ENCODE assay signal across 3 cellular contexts in the genomic region with DNA sequence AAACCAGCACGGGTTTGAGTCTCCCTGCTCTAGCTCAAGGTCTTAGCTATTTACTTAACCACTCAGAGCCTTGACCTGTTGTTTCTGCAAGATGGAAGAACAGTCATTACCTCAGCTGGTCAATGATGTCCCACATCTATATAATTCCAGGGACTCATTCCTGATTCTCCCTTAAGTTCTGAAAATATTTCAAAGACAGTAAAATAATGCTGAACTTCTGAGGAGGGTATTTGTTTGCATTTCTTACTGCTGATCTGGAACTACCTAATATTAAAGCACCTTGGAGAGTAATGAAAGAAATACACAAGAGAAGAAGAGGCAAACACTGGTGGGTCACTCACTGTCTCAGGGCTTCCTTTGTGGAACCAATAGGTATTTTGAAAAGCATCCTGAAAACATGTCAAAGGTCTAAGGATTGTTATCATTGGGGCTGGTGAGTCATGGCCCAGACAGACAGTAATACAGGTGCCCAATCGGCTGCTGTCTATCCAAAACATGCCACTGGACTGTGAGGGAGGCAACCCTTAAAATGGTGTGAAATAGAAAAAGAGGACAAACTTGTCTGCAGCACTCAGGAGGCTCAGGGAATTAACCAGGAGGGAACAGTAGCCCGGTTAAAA.
TF ChIP-seq lines count a peak whose summit lies in the region.

No MANE protein-coding gene starts in this region.

TF ChIP-seq in HCT116, 20 proteins besides CTCF, POLR2A, EP300 and RAD21 (continues in another document):
- TF ChIP-seq, protein P1, sequence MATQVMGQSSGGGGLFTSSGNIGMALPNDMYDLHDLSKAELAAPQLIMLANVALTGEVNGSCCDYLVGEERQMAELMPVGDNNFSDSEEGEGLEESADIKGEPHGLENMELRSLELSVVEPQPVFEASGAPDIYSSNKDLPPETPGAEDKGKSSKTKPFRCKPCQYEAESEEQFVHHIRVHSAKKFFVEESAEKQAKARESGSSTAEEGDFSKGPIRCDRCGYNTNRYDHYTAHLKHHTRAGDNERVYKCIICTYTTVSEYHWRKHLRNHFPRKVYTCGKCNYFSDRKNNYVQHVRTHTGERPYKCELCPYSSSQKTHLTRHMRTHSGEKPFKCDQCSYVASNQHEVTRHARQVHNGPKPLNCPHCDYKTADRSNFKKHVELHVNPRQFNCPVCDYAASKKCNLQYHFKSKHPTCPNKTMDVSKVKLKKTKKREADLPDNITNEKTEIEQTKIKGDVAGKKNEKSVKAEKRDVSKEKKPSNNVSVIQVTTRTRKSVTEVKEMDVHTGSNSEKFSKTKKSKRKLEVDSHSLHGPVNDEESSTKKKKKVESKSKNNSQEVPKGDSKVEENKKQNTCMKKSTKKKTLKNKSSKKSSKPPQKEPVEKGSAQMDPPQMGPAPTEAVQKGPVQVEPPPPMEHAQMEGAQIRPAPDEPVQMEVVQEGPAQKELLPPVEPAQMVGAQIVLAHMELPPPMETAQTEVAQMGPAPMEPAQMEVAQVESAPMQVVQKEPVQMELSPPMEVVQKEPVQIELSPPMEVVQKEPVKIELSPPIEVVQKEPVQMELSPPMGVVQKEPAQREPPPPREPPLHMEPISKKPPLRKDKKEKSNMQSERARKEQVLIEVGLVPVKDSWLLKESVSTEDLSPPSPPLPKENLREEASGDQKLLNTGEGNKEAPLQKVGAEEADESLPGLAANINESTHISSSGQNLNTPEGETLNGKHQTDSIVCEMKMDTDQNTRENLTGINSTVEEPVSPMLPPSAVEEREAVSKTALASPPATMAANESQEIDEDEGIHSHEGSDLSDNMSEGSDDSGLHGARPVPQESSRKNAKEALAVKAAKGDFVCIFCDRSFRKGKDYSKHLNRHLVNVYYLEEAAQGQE (IDR thresholded peaks at IDR 0.05; ENCODE audit: low read depth) = no peak
- TF ChIP-seq FOSL1 (IDR thresholded peaks at IDR 0.05; ENCODE audit: low read depth) = no peak
- TF ChIP-seq SP1 (IDR thresholded peaks at IDR 0.05; ENCODE audit: low read depth) = no peak
- TF ChIP-seq POLR2AphosphoS5 (IDR thresholded peaks at IDR 0.05; ENCODE audit: low read depth, low read length) = no peak
- TF ChIP-seq, protein P2, sequence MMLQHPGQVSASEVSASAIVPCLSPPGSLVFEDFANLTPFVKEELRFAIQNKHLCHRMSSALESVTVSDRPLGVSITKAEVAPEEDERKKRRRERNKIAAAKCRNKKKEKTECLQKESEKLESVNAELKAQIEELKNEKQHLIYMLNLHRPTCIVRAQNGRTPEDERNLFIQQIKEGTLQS (IDR thresholded peaks at IDR 0.05) = no peak
- no peak for TF ChIP-seq CBX3 (IDR thresholded peaks at IDR 0.05; ENCODE audit: low read depth)
- TF ChIP-seq YY1 (IDR thresholded peaks at IDR 0.05; ENCODE audit: extremely low read depth, insufficient replicate concordance, low read depth, low read length) = no peak
- TF ChIP-seq TCF7L2 (IDR thresholded peaks at IDR 0.05; ENCODE audit: borderline replicate concordance, extremely low read depth, insufficient read depth, insufficient read length) = no peak
- TF ChIP-seq EZH2 (IDR thresholded peaks at IDR 0.05) = no peak
- no peak for TF ChIP-seq ZFX (IDR thresholded peaks at IDR 0.05)
- TF ChIP-seq, protein P3, sequence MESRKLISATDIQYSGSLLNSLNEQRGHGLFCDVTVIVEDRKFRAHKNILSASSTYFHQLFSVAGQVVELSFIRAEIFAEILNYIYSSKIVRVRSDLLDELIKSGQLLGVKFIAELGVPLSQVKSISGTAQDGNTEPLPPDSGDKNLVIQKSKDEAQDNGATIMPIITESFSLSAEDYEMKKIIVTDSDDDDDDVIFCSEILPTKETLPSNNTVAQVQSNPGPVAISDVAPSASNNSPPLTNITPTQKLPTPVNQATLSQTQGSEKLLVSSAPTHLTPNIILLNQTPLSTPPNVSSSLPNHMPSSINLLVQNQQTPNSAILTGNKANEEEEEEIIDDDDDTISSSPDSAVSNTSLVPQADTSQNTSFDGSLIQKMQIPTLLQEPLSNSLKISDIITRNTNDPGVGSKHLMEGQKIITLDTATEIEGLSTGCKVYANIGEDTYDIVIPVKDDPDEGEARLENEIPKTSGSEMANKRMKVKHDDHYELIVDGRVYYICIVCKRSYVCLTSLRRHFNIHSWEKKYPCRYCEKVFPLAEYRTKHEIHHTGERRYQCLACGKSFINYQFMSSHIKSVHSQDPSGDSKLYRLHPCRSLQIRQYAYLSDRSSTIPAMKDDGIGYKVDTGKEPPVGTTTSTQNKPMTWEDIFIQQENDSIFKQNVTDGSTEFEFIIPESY (IDR thresholded peaks at IDR 0.05; ENCODE audit: extremely low read depth, insufficient replicate concordance, low read length) = no peak
- no peak for TF ChIP-seq ZNF274 (IDR thresholded peaks at IDR 0.05; ENCODE audit: low read depth, low read length)
- TF ChIP-seq CEBPB (IDR thresholded peaks at IDR 0.05; ENCODE audit: low read depth) = no peak
- TF ChIP-seq EGR1 (IDR thresholded peaks at IDR 0.05; ENCODE audit: low read depth) = no peak
- TF ChIP-seq SRF (IDR thresholded peaks at IDR 0.05; ENCODE audit: low read depth) = no peak
- TF ChIP-seq EZH2phosphoT487 (IDR thresholded peaks at IDR 0.05; ENCODE audit: borderline replicate concordance) = no peak

TF ChIP-seq in K562, 482 proteins besides CTCF, POLR2A, EP300 and RAD21:
- TF ChIP-seq JUND (IDR thresholded peaks at IDR 0.05; ENCODE audit: borderline replicate concordance, low read depth, low read length) = peak; percentile 79
- peak; percentile 69; the same call in 1 of the 3 replicates for TF ChIP-seq JUND (tag; IDR thresholded peaks at IDR 0.05; ENCODE audit: borderline replicate concordance, low read depth, low read length)
- peak; percentile 36; the same call in 1 of the 2 replicates for TF ChIP-seq SMARCA4 (IDR thresholded peaks at IDR 0.05)
- TF ChIP-seq FOSL1 (tag; conservative IDR thresholded peaks at IDR 0.05) = peak; percentile 69
- TF ChIP-seq ZNF79 (CRISPR knock-in tag; IDR thresholded peaks at IDR 0.05; ENCODE audit: low read depth) = no peak
- 0 out of 2 replicates have a peak, but pooled peaks have one; percentile 13 for TF ChIP-seq DPF2 (IDR thresholded peaks at IDR 0.05)
- TF ChIP-seq JUN (IDR thresholded peaks at IDR 0.05; ENCODE audit: borderline replicate concordance, low read depth, low read length) = peak; percentile 54; the same call in 1 of the 2 replicates
- no peak for TF ChIP-seq JUN (CRISPR knock-in tag; IDR thresholded peaks at IDR 0.05; ENCODE audit: borderline replicate concordance)
- TF ChIP-seq GTF2F1 (IDR thresholded peaks at IDR 0.05; ENCODE audit: low read depth, low read length) = no peak
- 0 out of 2 replicates have a peak, but pooled peaks have one; percentile 22 for TF ChIP-seq SMAD4 (CRISPR knock-in tag; conservative IDR thresholded peaks at IDR 0.05)
- TF ChIP-seq, protein P2 (IDR thresholded peaks at IDR 0.05) = peak; percentile 67; the same call in 1 of the 2 replicates
- TF ChIP-seq, protein P2 (CRISPR knock-in tag; conservative IDR thresholded peaks at IDR 0.05) = no peak

TF ChIP-seq in HepG2, 621 proteins besides CTCF, POLR2A, EP300 and RAD21 (continues in another document):
- TF ChIP-seq THYN1 (CRISPR knock-in tag; IDR thresholded peaks at IDR 0.05; ENCODE audit: borderline replicate concordance, low read depth) (no peak), ATAD3A (CRISPR knock-in tag; IDR thresholded peaks at IDR 0.05) (no peak), NFE2L1 (CRISPR knock-in tag; IDR thresholded peaks at IDR 0.05; ENCODE audit: borderline replicate concordance) (no peak), MBD4 (IDR thresholded peaks at IDR 0.05; ENCODE audit: borderline replicate concordance, low read length) (no peak), ZBTB3 (CRISPR knock-in tag; IDR thresholded peaks at IDR 0.05; ENCODE audit: borderline replicate concordance, low read depth) (0 out of 2 replicates have a peak, but pooled peaks have one; percentile 75), NFYC (CRISPR knock-in tag; IDR thresholded peaks at IDR 0.05) (peak; percentile 50), ZNF776 (CRISPR knock-in tag; IDR thresholded peaks at IDR 0.05) (no peak), PHF20 (CRISPR knock-in tag; IDR thresholded peaks at IDR 0.05) (no peak), HNRNPK (IDR thresholded peaks at IDR 0.05; ENCODE audit: low read depth, low read length, poor library complexity, severe bottlenecking) (no peak), ZNF7 (CRISPR knock-in tag; IDR thresholded peaks at IDR 0.05) (no peak), ZNF709 (CRISPR knock-in tag; IDR thresholded peaks at IDR 0.05) (no peak), ZNF792 (CRISPR knock-in tag; IDR thresholded peaks at IDR 0.05) (peak; percentile 74; the same call in 1 of the 2 replicates), TARDBP (CRISPR knock-in tag; IDR thresholded peaks at IDR 0.05) (peak; percentile 19; the same call in 1 of the 2 replicates), RORA (CRISPR knock-in tag; IDR thresholded peaks at IDR 0.05) (no peak), MAFF (IDR thresholded peaks at IDR 0.05; ENCODE audit: low read depth, low read length) (no peak)
- TF ChIP-seq, protein P4, sequence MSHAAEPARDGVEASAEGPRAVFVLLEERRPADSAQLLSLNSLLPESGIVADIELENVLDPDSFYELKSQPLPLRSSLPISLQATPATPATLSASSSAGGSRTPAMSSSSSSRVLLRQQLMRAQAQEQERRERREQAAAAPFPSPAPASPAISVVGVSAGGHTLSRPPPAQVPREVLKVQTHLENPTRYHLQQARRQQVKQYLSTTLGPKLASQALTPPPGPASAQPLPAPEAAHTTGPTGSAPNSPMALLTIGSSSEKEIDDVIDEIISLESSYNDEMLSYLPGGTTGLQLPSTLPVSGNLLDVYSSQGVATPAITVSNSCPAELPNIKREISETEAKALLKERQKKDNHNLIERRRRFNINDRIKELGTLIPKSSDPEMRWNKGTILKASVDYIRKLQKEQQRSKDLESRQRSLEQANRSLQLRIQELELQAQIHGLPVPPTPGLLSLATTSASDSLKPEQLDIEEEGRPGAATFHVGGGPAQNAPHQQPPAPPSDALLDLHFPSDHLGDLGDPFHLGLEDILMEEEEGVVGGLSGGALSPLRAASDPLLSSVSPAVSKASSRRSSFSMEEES (CRISPR knock-in tag; IDR thresholded peaks at IDR 0.05) = no peak
- TF ChIP-seq, protein P5, sequence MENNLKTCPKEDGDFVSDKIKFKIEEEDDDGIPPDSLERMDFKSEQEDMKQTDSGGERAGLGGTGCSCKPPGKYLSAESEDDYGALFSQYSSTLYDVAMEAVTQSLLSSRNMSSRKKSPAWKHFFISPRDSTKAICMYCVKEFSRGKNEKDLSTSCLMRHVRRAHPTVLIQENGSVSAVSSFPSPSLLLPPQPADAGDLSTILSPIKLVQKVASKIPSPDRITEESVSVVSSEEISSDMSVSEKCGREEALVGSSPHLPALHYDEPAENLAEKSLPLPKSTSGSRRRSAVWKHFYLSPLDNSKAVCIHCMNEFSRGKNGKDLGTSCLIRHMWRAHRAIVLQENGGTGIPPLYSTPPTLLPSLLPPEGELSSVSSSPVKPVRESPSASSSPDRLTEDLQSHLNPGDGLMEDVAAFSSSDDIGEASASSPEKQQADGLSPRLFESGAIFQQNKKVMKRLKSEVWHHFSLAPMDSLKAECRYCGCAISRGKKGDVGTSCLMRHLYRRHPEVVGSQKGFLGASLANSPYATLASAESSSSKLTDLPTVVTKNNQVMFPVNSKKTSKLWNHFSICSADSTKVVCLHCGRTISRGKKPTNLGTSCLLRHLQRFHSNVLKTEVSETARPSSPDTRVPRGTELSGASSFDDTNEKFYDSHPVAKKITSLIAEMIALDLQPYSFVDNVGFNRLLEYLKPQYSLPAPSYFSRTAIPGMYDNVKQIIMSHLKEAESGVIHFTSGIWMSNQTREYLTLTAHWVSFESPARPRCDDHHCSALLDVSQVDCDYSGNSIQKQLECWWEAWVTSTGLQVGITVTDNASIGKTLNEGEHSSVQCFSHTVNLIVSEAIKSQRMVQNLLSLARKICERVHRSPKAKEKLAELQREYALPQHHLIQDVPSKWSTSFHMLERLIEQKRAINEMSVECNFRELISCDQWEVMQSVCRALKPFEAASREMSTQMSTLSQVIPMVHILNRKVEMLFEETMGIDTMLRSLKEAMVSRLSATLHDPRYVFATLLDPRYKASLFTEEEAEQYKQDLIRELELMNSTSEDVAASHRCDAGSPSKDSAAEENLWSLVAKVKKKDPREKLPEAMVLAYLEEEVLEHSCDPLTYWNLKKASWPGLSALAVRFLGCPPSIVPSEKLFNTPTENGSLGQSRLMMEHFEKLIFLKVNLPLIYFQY (CRISPR knock-in tag; IDR thresholded peaks at IDR 0.05; ENCODE audit: borderline replicate concordance) = 0 out of 2 replicates have a peak, but pooled peaks have one; percentile 20
- TF ChIP-seq, protein P6, sequence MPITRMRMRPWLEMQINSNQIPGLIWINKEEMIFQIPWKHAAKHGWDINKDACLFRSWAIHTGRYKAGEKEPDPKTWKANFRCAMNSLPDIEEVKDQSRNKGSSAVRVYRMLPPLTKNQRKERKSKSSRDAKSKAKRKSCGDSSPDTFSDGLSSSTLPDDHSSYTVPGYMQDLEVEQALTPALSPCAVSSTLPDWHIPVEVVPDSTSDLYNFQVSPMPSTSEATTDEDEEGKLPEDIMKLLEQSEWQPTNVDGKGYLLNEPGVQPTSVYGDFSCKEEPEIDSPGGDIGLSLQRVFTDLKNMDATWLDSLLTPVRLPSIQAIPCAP (CRISPR knock-in tag; IDR thresholded peaks at IDR 0.05; ENCODE audit: low read depth) = no peak
- TF ChIP-seq, protein P7, sequence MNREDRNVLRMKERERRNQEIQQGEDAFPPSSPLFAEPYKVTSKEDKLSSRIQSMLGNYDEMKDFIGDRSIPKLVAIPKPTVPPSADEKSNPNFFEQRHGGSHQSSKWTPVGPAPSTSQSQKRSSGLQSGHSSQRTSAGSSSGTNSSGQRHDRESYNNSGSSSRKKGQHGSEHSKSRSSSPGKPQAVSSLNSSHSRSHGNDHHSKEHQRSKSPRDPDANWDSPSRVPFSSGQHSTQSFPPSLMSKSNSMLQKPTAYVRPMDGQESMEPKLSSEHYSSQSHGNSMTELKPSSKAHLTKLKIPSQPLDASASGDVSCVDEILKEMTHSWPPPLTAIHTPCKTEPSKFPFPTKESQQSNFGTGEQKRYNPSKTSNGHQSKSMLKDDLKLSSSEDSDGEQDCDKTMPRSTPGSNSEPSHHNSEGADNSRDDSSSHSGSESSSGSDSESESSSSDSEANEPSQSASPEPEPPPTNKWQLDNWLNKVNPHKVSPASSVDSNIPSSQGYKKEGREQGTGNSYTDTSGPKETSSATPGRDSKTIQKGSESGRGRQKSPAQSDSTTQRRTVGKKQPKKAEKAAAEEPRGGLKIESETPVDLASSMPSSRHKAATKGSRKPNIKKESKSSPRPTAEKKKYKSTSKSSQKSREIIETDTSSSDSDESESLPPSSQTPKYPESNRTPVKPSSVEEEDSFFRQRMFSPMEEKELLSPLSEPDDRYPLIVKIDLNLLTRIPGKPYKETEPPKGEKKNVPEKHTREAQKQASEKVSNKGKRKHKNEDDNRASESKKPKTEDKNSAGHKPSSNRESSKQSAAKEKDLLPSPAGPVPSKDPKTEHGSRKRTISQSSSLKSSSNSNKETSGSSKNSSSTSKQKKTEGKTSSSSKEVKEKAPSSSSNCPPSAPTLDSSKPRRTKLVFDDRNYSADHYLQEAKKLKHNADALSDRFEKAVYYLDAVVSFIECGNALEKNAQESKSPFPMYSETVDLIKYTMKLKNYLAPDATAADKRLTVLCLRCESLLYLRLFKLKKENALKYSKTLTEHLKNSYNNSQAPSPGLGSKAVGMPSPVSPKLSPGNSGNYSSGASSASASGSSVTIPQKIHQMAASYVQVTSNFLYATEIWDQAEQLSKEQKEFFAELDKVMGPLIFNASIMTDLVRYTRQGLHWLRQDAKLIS (CRISPR knock-in tag; IDR thresholded peaks at IDR 0.05) = no peak
